ENCODE assay signal across 2 cellular contexts in genomic region chr3:195274259-195274966, GRCh38.
TF ChIP-seq lines count a peak whose summit lies in the region.

No MANE protein-coding gene starts in this region.

TF ChIP-seq in HepG2, 621 proteins besides CTCF, POLR2A, EP300 and RAD21:
- TF ChIP-seq FOXP1 (IDR thresholded peaks at IDR 0.05): no peak
- 0 out of 2 replicates have a peak, but pooled peaks have one; percentile 25 for TF ChIP-seq FOXP1 (CRISPR knock-in tag; IDR thresholded peaks at IDR 0.05)
- no peak for TF ChIP-seq RCOR2 (CRISPR knock-in tag; IDR thresholded peaks at IDR 0.05)
- peak; percentile 92 for TF ChIP-seq PPARG (CRISPR knock-in tag; conservative IDR thresholded peaks at IDR 0.05)
- TF ChIP-seq RXRB (CRISPR knock-in tag; IDR thresholded peaks at IDR 0.05; ENCODE audit: borderline replicate concordance): peak; percentile 29; the same call in 1 of the 2 replicates
- peak; percentile 24; the same call in 1 of the 2 replicates for TF ChIP-seq TBX3 (IDR thresholded peaks at IDR 0.05; ENCODE audit: borderline replicate concordance)
- no peak for TF ChIP-seq NFIC (IDR thresholded peaks at IDR 0.05; ENCODE audit: low read length)
- no peak for TF ChIP-seq DBP (CRISPR knock-in tag; IDR thresholded peaks at IDR 0.05; ENCODE audit: not compliant biosample characterization)
- peak; percentile 37; the same call in 1 of the 2 replicates for TF ChIP-seq ARID5B (CRISPR knock-in tag; IDR thresholded peaks at IDR 0.05)
- peak; percentile 74 for TF ChIP-seq FOXA3 (CRISPR knock-in tag; IDR thresholded peaks at IDR 0.05)
- TF ChIP-seq SOX5 (CRISPR knock-in tag; IDR thresholded peaks at IDR 0.05; ENCODE audit: borderline replicate concordance): peak; percentile 12; the same call in 1 of the 2 replicates
TF ChIP-seq in HepG2: peak in this region for 7.

TF ChIP-seq in K562, 482 proteins besides CTCF, POLR2A, EP300 and RAD21:
- TF ChIP-seq ARID1B (IDR thresholded peaks at IDR 0.05): peak; percentile 28; the same call in 1 of the 2 replicates
- 0 out of 2 replicates have a peak, but pooled peaks have one; percentile 26 for TF ChIP-seq ZNF384 (IDR thresholded peaks at IDR 0.05; ENCODE audit: low read depth, low read length)
- TF ChIP-seq PBX2 (CRISPR knock-in tag; IDR thresholded peaks at IDR 0.05; ENCODE audit: low read depth): no peak
- 0 out of 2 replicates have a peak, but pooled peaks have one; percentile 13 for TF ChIP-seq PBX2 (tag; conservative IDR thresholded peaks at IDR 0.05; ENCODE audit: low read depth)
- no peak for TF ChIP-seq ZNF699 (CRISPR knock-in tag; IDR thresholded peaks at IDR 0.05; ENCODE audit: insufficient replicate concordance)
- peak; percentile 9; the same call in 1 of the 2 replicates for TF ChIP-seq TCF3 (CRISPR knock-in tag; IDR thresholded peaks at IDR 0.05)
- TF ChIP-seq ZBTB26 (CRISPR knock-in tag; IDR thresholded peaks at IDR 0.05): no peak
- TF ChIP-seq PKNOX1 (IDR thresholded peaks at IDR 0.05): peak; percentile 54; the same call in 1 of the 2 replicates
- TF ChIP-seq MEIS2 (IDR thresholded peaks at IDR 0.05; ENCODE audit: partially characterized antibody): peak; percentile 69
